ENCODE assay signal across 1 cellular context in genomic region chr2:106105151-106105922, GRCh38.
TF ChIP-seq lines count a peak whose summit lies in the region.

No MANE protein-coding gene starts in this region.

TF ChIP-seq in GM23338, 12 proteins besides CTCF, POLR2A, EP300 and RAD21:
- TF ChIP-seq POLR2AphosphoS5 (IDR thresholded peaks at IDR 0.05; ENCODE audit: low read depth) (no peak), ETS1 (IDR thresholded peaks at IDR 0.05) (no peak), NANOG (IDR thresholded peaks at IDR 0.05; ENCODE audit: borderline replicate concordance) (no peak), ZNF114 (CRISPR knock-in tag; IDR thresholded peaks at IDR 0.05) (no peak), ZNF331 (CRISPR knock-in tag; IDR thresholded peaks at IDR 0.05; ENCODE audit: low read depth) (no peak), EZH2 (IDR thresholded peaks at IDR 0.05; ENCODE audit: low read depth, unreplicated experiment) (no peak), JUNB (IDR thresholded peaks at IDR 0.05; ENCODE audit: unreplicated experiment) (no peak), EZH2phosphoT487 (IDR thresholded peaks at IDR 0.05; ENCODE audit: unreplicated experiment) (no peak), REST (IDR thresholded peaks at IDR 0.05; ENCODE audit: unreplicated experiment) (no peak), ZNF462 (CRISPR knock-in tag; IDR thresholded peaks at IDR 0.05) (no peak), CREB1 (CRISPR knock-in tag; IDR thresholded peaks at IDR 0.05; ENCODE audit: low read depth) (no peak), STAT1 (IDR thresholded peaks at IDR 0.05; ENCODE audit: unreplicated experiment) (no peak)
